Comparison of ENCODE assay signal across 8 cellular contexts in genomic region chr2:118539290-118539689, GRCh38.
DNase-seq lines count a peak whose midpoint lies in the region; ATAC-seq and TF ChIP-seq lines count a peak whose summit lies in the region.

No MANE protein-coding gene starts in this region.

- no peak overlapping the region for H3K4me2 ChIP-seq in osteoblast (ENCODE audit: insufficient read depth, low read length)

- H3K36me3 Mint-ChIP-seq in chondrocyte (ENCODE audit: low read depth), result no peaks in the 10 kb centered on the region

- no peaks in the 10 kb centered on the region for H4K20me1 ChIP-seq in osteoblast (ENCODE audit: insufficient read depth, low read length)

- H3K4me1 Mint-ChIP-seq in chondrocyte (ENCODE audit: low read depth), result no peaks in the 10 kb centered on the region

- POLR2A ChIA-PET in GM10248 (lab: Yijun Ruan, JAX), result no interaction called here

- H3K4me3 Mint-ChIP-seq in chondrocyte (ENCODE audit: unreplicated experiment), result no peak overlapping the region

- no peak overlapping the region for H3K27ac Mint-ChIP-seq in chondrocyte (ENCODE audit: unreplicated experiment)

- no peaks in the 10 kb centered on the region for H3K4me1 ChIP-seq in osteoblast (ENCODE audit: insufficient read depth, low read length)

- no peak overlapping the region for H3K27ac ChIP-seq in osteoblast (ENCODE audit: low read depth, low read length)

- no peak overlapping the region for H3K4me3 ChIP-seq in osteoblast (ENCODE audit: insufficient read depth, low read length)

- TF ChIP-seq CTCF in GM10248 (IDR thresholded peaks at IDR 0.05; ENCODE audit: control extremely low read depth, extremely low read depth, low read depth, missing control alignments) (peak; percentile 5), chondrocyte (IDR thresholded peaks at IDR 0.05) (peak; percentile 68), osteoblast (IDR thresholded peaks at IDR 0.05; ENCODE audit: extremely low read depth, low read depth, low read length) (peak; percentile 63)

- CTCF ChIA-PET in GM10248 (lab: Yijun Ruan, JAX), result interaction anchor here (1.0 to 1.2 kb wide), 3 partner anchors 12 to 45 kb away, joined by 4 read pairs; no protein-coding TSS in a partner anchor

- H3K9me3 ChIP-seq in osteoblast (ENCODE audit: low read depth, low read length), result no peaks in the 10 kb centered on the region

- peaks cover 12% of the 10 kb centered on the region for H3K27me3 ChIP-seq in osteoblast (ENCODE audit: insufficient read depth, low read length)

- no peak for DNase-seq in GM10248 (ENCODE audit: extremely low spot score)
- peak; percentile 20 for DNase-seq in LHCN-M2 (ENCODE audit: low read depth)
- no peak for DNase-seq in chondrocyte (ENCODE audit: low spot score)
- no peak for DNase-seq in osteoblast (ENCODE audit: insufficient read length, low spot score, missing footprints)
- DNase-seq in activated naive CD4-positive, alpha-beta T cell (lab: John Stamatoyannopoulos, UW), result no peak
- no peak for DNase-seq in germinal center (ENCODE audit: low spot score)

- H2AFZ ChIP-seq in osteoblast (ENCODE audit: low read length), result no peak overlapping the region

- no peaks in the 10 kb centered on the region for H3K79me2 ChIP-seq in osteoblast (ENCODE audit: insufficient read depth, low read length)

- no peaks in the 10 kb centered on the region for H3K36me3 ChIP-seq in osteoblast (ENCODE audit: insufficient read depth, low read length)

- peaks cover 6% of the 10 kb centered on the region for H3K9me3 Mint-ChIP-seq in chondrocyte (ENCODE audit: low read depth)

- peaks cover 12% of the 10 kb centered on the region for H3K27me3 Mint-ChIP-seq in chondrocyte (ENCODE audit: low read depth)

- ATAC-seq in HG03432 (IDR thresholded peaks at IDR 0.05; ENCODE audit: unreplicated experiment) (no peak), GM21723 (IDR thresholded peaks at IDR 0.05; ENCODE audit: unreplicated experiment) (no peak)

Comparison
In these comparisons a context has a peak if more than half of its experiments do, and no peak if none do; other contexts are left out.
1. CTCF ChIP-seq: peak in every context shown above with its lines; median percentile 68 in chondrocyte; 63 in osteoblast; 5 in GM10248.